ENCODE assay signal across 8 cellular contexts in genomic region chr21:38787461-38788274, GRCh38. TPM values are rescaled to one million over a fixed set of nuclear protein-coding genes. Genes with fewer than 3 reads are reported as not detected.
DNase-seq lines count a peak whose midpoint lies in the region; ATAC-seq lines count a peak whose summit lies in the region.

No MANE protein-coding gene starts in this region.

- ATAC-seq in HG03432 (IDR thresholded peaks at IDR 0.05; ENCODE audit: unreplicated experiment), result peak; percentile 79
- no peak for ATAC-seq in HG02970 (IDR thresholded peaks at IDR 0.05; ENCODE audit: low FRiP score, unreplicated experiment)
- ATAC-seq in GM18858 (IDR thresholded peaks at IDR 0.05; ENCODE audit: unreplicated experiment), result no peak

- no peak overlapping the region for H3K27ac ChIP-seq in SJSA1

- H3K27me3 ChIP-seq in SJSA1 (replicated peaks), result no peaks in the 10 kb centered on the region

- no peak overlapping the region for H3K4me3 ChIP-seq in SJSA1

- peaks cover 29% of the 10 kb centered on the region for H3K4me1 ChIP-seq in SJSA1 (replicated peaks)

- DNase-seq in Caki2 (ENCODE audit: low read depth) (peak; percentile 98), SJSA1 (ENCODE audit: low read depth in 1 of 2, low spot score in 2 of 2) (peak; percentile 77 to 86), kidney tubule cell (ENCODE audit: low spot score) (peak; percentile 98), epidermal melanocyte (ENCODE audit: insufficient read length, low spot score) (no peak), cerebellum (ENCODE audit: low spot score) (no peak)

- in situ Hi-C loops in Caki2 (cut with HindIII; ENCODE audit: low pct_unique_long_range_greater_than_20kb, low sequenced_read_pairs), result no loop called here

- no peaks in the 10 kb centered on the region for H3K9me3 ChIP-seq in SJSA1 (replicated peaks)

- H3K36me3 ChIP-seq in SJSA1, result no peaks in the 10 kb centered on the region

RNA-seq across cellular contexts. Expression of gene ETS2, which starts 18.1 kb away (rescaled TPM):
- 7.5 and 20.8 TPM in 2 replicates for total RNA-seq in Caki2 (2014; rRNA removed; shearing (Covaris generic); ENCODE audit: low replicate concordance)
- total RNA-seq in SJSA1 (2014; rRNA removed; shearing (Covaris generic)), result 44.4 and 48.2 TPM in 2 replicates
- total RNA-seq in cerebellum, result 15.7 TPM

Comparison
In these comparisons a context has a peak if more than half of its experiments do, and no peak if none do; other contexts are left out.
1. DNase-seq: peak in Caki2 (single experiment), SJSA1 (2 of 2) and kidney tubule cell (single experiment); none in epidermal melanocyte (single experiment) and cerebellum (single experiment).